Comparison of ENCODE assay signal across 1 cellular context in the genomic region with DNA sequence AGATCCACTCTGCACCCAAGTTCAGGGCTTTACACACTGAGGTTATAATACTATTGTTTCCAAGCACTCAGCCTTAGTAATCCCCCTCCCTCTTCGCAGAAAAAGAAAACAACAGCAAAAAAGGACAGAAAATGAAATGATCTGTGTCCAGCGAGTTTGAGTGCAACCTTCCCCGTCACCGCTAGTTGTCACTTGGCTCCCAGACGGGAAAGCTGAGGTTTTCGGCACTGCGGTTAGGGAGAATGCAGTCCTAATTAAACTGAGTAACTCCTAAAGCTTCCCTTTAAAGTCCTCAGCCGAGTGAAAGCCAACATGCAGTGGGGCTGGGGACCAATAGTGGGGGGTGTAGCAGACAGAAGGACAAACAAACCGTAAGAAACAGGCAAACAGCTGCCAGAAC.
TF ChIP-seq lines count a peak whose summit lies in the region.

No MANE protein-coding gene starts in this region.

TF ChIP-seq in HCT116, 20 proteins besides CTCF, POLR2A, EP300 and RAD21 (continued from another document):
- TF ChIP-seq REST (IDR thresholded peaks at IDR 0.05; ENCODE audit: low read depth) (no peak; the same call in 1 of the 2 replicates), SP1 (IDR thresholded peaks at IDR 0.05; ENCODE audit: low read depth) (no peak), POLR2AphosphoS5 (IDR thresholded peaks at IDR 0.05; ENCODE audit: low read depth, low read length) (no peak), EZH2phosphoT487 (IDR thresholded peaks at IDR 0.05; ENCODE audit: borderline replicate concordance) (no peak), JUND (IDR thresholded peaks at IDR 0.05) (no peak), ZFX (IDR thresholded peaks at IDR 0.05) (no peak), YY1 (IDR thresholded peaks at IDR 0.05; ENCODE audit: extremely low read depth, insufficient replicate concordance, low read depth, low read length) (no peak)
